Comparison of ENCODE assay signal across 8 cellular contexts in genomic region chr2:69644506-69644979, GRCh38. TPM values are rescaled to one million over a fixed set of nuclear protein-coding genes. Genes with fewer than 3 reads are reported as not detected.
DNase-seq lines count a peak whose midpoint lies in the region; TF ChIP-seq lines count a peak whose summit lies in the region.

No MANE protein-coding gene starts in this region.

- peaks cover 28% of the 10 kb centered on the region for H3K4me1 ChIP-seq in OCI-LY7 (ENCODE audit: insufficient read depth, low read length, poor library complexity, severe bottlenecking)
- peaks cover 48 to 51% of the 10 kb centered on the region in 2 experiments for H3K4me1 ChIP-seq in neutrophil (ENCODE audit: control insufficient read depth in 1 of 2, insufficient read depth in 1 of 2, low read depth in 1 of 2, low read length in 1 of 2)

- no peaks in the 10 kb centered on the region for H3K79me2 ChIP-seq in OCI-LY7 (ENCODE audit: insufficient read depth, low read depth, low read length)

- H3K9me2 ChIP-seq in OCI-LY7 (ENCODE audit: insufficient read depth, low read length): no peaks in the 10 kb centered on the region

- H3K27ac ChIP-seq in OCI-LY7 (ENCODE audit: low read depth, low read length, poor library complexity, severe bottlenecking): no peak overlapping the region
- peak overlapping the region; percentile 92 for H3K27ac ChIP-seq in neutrophil

- H3K9me3 ChIP-seq in OCI-LY7 (ENCODE audit: low read length): no peaks in the 10 kb centered on the region
- no peaks in the 10 kb centered on the region for H3K9me3 ChIP-seq in neutrophil

- H3K27me3 ChIP-seq in GM06990 (replicated peaks; ENCODE audit: control insufficient read depth, insufficient read depth, low read length) (no peaks in the 10 kb centered on the region), neutrophil (no peaks in the 10 kb centered on the region)

- CTCF ChIA-PET in OCI-LY7 (lab: Charles Lee; ENCODE audit: unreplicated experiment): no interaction called here

- H3K4me3 ChIP-seq in GM06990 (replicated peaks; ENCODE audit: low read depth, low read length) (peak overlapping the region; percentile 86), OCI-LY7 (ENCODE audit: low read depth, low read length, poor library complexity, severe bottlenecking) (peak overlapping the region; percentile 92), epithelial cell of proximal tubule (ENCODE audit: low read depth, low read length) (peak overlapping the region; percentile 75), neutrophil (ENCODE audit: low read depth in 1 of 2, low read length in 1 of 2) (peak overlapping the region; percentile 84 to 97)

- TF ChIP-seq CTCF in GM06990 (IDR thresholded peaks at IDR 0.05; ENCODE audit: insufficient read depth, low read length, poor library complexity, severe bottlenecking) (no peak), OCI-LY7 (conservative IDR thresholded peaks at IDR 0.05; ENCODE audit: low read length) (no peak), epithelial cell of proximal tubule (conservative IDR thresholded peaks at IDR 0.05; ENCODE audit: low read depth, low read length) (no peak), neutrophil (IDR thresholded peaks at IDR 0.05) (no peak)

- peak overlapping the region; percentile 77 for H3K4me2 ChIP-seq in OCI-LY7 (ENCODE audit: low read length)

- 0 out of 2 replicates have a peak, but pooled peaks cover 12% of the 10 kb centered on the region for H4K20me1 ChIP-seq in OCI-LY7 (ENCODE audit: insufficient read depth, low read length)

- POLR2A ChIA-PET in OCI-LY7 (lab: Charles Lee): interaction anchor here (0.5 to 0.9 kb wide), 2 partner anchors 126 to 270 kb away, joined by 3 to 9 read pairs; partner anchors contain the start of gene MXD1

- intact Hi-C loops in OCI-LY7 (cut with micrococcal nuclease; ENCODE audit: unreplicated experiment): loop anchor here (10.0 kb wide), 2 partner anchors 180 to 210 kb away; partner anchors contain the start of genes GMCL1 and NFU1

- BruUV-seq in OCI-LY7 (replicated peaks; lab: Mats Ljungman, UMichigan): TSS peak; percentile 60

- peak overlapping the region; percentile 95; the same call in 1 of the 2 replicates for H2AFZ ChIP-seq in OCI-LY7 (ENCODE audit: low read length)

- H3K36me3 ChIP-seq in GM06990 (ENCODE audit: control insufficient read depth, insufficient read depth, low read length): peaks cover 1% of the 10 kb centered on the region; the same call in 1 of the 2 replicates
- no peaks in the 10 kb centered on the region for H3K36me3 ChIP-seq in OCI-LY7 (ENCODE audit: insufficient read depth, low read length)
- H3K36me3 ChIP-seq in neutrophil: no peaks in the 10 kb centered on the region

- DNase-seq in GM06990 (ENCODE audit: extremely low read depth, insufficient read length) (no peak), OCI-LY7 (ENCODE audit: low spot score) (no peak), epithelial cell of proximal tubule (ENCODE audit: low read depth) (no peak), NCI-H1436 (lab: John Stamatoyannopoulos, UW) (no peak), iPS-NIHi7 (ENCODE audit: extremely low spot score) (no peak), NCI-H1092 (lab: John Stamatoyannopoulos, UW) (no peak), A172 (ENCODE audit: low spot score) (no peak)

RNA-seq across cellular contexts. Expression of gene AAK1, which starts 1.0 kb away (rescaled TPM):
- total RNA-seq in OCI-LY7 (2014; rRNA removed; shearing (Covaris generic)): 2.3 and 8.5 TPM in 2 replicates
- 8.3 and 8.7 TPM in 2 replicates for total RNA-seq in OCI-LY7 (2022)
- 12.8 and 32.2 TPM in 2 replicates for total RNA-seq in epithelial cell of proximal tubule
- 44.7 and 48.1 TPM in 2 replicates for total RNA-seq in A172 (2014; rRNA removed; shearing (Covaris generic))
